ENCODE assay signal across 8 cellular contexts in the genomic region with DNA sequence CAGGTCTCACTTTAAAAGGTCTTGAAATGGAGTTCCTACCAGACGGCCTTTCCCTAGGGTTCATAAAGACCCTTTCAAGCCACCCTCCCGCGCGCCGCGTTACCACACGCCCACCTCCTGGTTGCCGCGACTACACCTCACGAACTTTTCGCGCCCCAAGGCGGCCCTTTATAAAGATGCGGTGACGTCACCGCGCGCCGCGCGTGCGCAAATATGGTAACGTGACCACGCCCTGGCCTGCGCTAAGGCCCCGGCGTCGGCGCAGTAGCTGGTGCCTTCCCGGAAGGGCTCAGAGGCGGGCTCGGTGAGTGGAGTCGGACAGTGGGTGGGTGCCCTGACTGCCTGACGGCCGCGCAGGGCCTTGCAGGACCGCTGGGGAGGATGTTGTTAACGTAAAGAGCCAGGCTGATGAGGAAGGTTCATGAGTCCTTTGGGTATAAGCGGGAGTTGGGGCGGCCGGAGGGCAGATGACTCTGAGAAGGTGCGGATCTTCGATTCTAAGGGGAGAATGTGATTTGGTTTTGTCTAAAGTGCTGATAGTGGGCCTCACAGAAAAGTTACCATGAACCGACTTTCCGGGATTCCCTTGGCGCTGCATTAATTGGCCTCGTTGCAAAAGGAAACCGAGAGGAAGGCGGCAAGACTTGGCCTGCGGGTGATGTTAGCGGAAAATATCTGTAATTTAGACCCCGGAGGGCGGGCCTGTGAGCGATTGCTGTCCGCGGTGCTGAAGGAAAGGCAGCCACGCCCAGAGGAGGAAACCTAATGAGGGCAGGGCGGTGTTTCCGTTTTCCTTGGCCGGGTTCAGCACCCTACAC. TPM values are rescaled to one million over a fixed set of nuclear protein-coding genes. Genes with fewer than 3 reads are reported as not detected.
DNase-seq lines count a peak whose midpoint lies in the region; ATAC-seq and TF ChIP-seq lines count a peak whose summit lies in the region.

No MANE protein-coding gene starts in this region.

- peaks cover 8% of the 10 kb centered on the region for H3K4me1 ChIP-seq in mononuclear cell (ENCODE audit: insufficient read depth, low read length)

- peak; percentile 99 for ATAC-seq in GM18867 (IDR thresholded peaks at IDR 0.05; ENCODE audit: unreplicated experiment)
- peak; percentile 98 for ATAC-seq in HG03103 (IDR thresholded peaks at IDR 0.05; ENCODE audit: low read depth, unreplicated experiment)

- H3K27me3 ChIP-seq in mononuclear cell (ENCODE audit: insufficient read depth, low read length): peaks cover 7% of the 10 kb centered on the region

- DNase-seq in NCI-H748 (lab: John Stamatoyannopoulos, UW; ENCODE audit: unreplicated experiment) (peak; percentile 95), epithelial cell of proximal tubule (ENCODE audit: low read depth) (peak; percentile 20), cortex of kidney (lab: John Stamatoyannopoulos, UW) (no peak)
- peak; percentile 69 for DNase-seq in activated T-cell treated with anti-CD3 and anti-CD28 coated beads, Interleukin-2, amount 50 U/mL, for 1 hour
- DNase-seq in stimulated activated CD8-positive, alpha-beta memory T cell treated with anti-CD3 and anti-CD28 coated beads, Interleukin-2, amount 100 ng/mL, for 1 hour (ENCODE audit: low read depth in 2 of 2): peak; percentile 4 to 49

- no peaks in the 10 kb centered on the region for H3K9me3 ChIP-seq in mononuclear cell (ENCODE audit: low read depth, low read length)

- H3K4me3 ChIP-seq in epithelial cell of proximal tubule (ENCODE audit: low read depth, low read length): peak overlapping the region; percentile 95
- peak overlapping the region; percentile 45 for H3K4me3 ChIP-seq in mononuclear cell (ENCODE audit: low read length)

- no peak for TF ChIP-seq CTCF in epithelial cell of proximal tubule (conservative IDR thresholded peaks at IDR 0.05; ENCODE audit: low read depth, low read length)

RNA-seq across cellular contexts. Expression of a gene that starts 54.4 kb away (rescaled TPM):
- total RNA-seq in epithelial cell of proximal tubule: not detected in 2 replicates
- not detected for total RNA-seq in mononuclear cell
